16 cellular contexts compared by ENCODE assay signal in genomic region chr1:154478013-154478412, GRCh38. TPM values are rescaled to one million over a fixed set of nuclear protein-coding genes. Genes with fewer than 3 reads are reported as not detected.
"Had no signal": no experiment of that assay in that cellular context is flagged by ENCODE, and none has a peak within 500 bp of the region (broad histone marks: within the 10 kb centered on the region; RNA-seq: fewer than 3 reads in every experiment).

No MANE protein-coding gene starts in this region.

- H3K27ac ChIP-seq: breast epithelium, hepatocyte had no signal

- H3K36me3 ChIP-seq: breast epithelium had no signal

- H3K79me2 ChIP-seq: hepatocyte had no signal

- H3K9me3 ChIP-seq: breast epithelium had no signal

- H3K4me1 ChIP-seq: breast epithelium had no signal

- H2AFZ ChIP-seq: hepatocyte had no signal

- H3K4me2 ChIP-seq: hepatocyte had no signal

- H3K4me3 ChIP-seq: breast epithelium, hepatocyte had no signal

- ATAC-seq: activated T-helper 17 cell treated with anti-CD3 and anti-CD28 coated beads, Interleukin-2, amount 50 U/mL, for 72 hours; right cardiac atrium; stimulated activated memory B cell treated with anti-CD40 and anti-IgM and Interleukin-4, amounts not matched to agents 10 μg/mL and 1 μg/mL and 100 μg/mL, for 72 hours had no signal

- H3K4me3 Mint-ChIP-seq: activated CD4-positive, alpha-beta T cell treated with anti-CD3 and anti-CD28 coated beads, Interleukin-2, amount 10 ng/mL, durations not matched to agents 7 days and 5 days; endodermal cell; stimulated activated memory B cell treated with anti-CD40 and anti-IgM and Interleukin-4, amounts not matched to agents 10 μg/mL and 1 μg/mL and 100 μg/mL, for 72 hours; T-helper 1 cell treated with Interleukin-12 subunit alpha and Interleukin-12 subunit beta and Interleukin-4 antibody, amounts not matched to agents 30 μg/mL and 1 μg/mL, for 36 hours; type B pancreatic cell had no signal

- H3K27ac Mint-ChIP-seq: activated CD4-positive, alpha-beta T cell treated with anti-CD3 and anti-CD28 coated beads, Interleukin-2, amount 10 ng/mL, durations not matched to agents 7 days and 5 days; activated T-helper 17 cell treated with anti-CD3 and anti-CD28 coated beads, Interleukin-2, amount 50 U/mL, for 72 hours; endodermal cell; progenitor cell of endocrine pancreas; stimulated activated memory B cell treated with anti-CD40 and anti-IgM and Interleukin-4, amounts not matched to agents 10 μg/mL and 1 μg/mL and 100 μg/mL, for 72 hours; T-helper 1 cell treated with Interleukin-12 subunit alpha and Interleukin-12 subunit beta and Interleukin-4 antibody, amounts not matched to agents 30 μg/mL and 1 μg/mL, for 36 hours had no signal

- H3K36me3 Mint-ChIP-seq: stimulated activated memory B cell treated with anti-CD40 and anti-IgM and Interleukin-4, amounts not matched to agents 10 μg/mL and 1 μg/mL and 100 μg/mL, for 72 hours; type B pancreatic cell had no signal

- H3K27me3 Mint-ChIP-seq: activated T-helper 17 cell treated with anti-CD3 and anti-CD28 coated beads, Interleukin-2, amount 50 U/mL, for 72 hours; progenitor cell of endocrine pancreas; stimulated activated memory B cell treated with anti-CD40 and anti-IgM and Interleukin-4, amounts not matched to agents 10 μg/mL and 1 μg/mL and 100 μg/mL, for 72 hours; type B pancreatic cell had no signal

- DNase-seq: activated CD4-positive, CD25-positive, alpha-beta regulatory T cell; activated CD8-positive, alpha-beta memory T cell treated with anti-CD3 and anti-CD28 coated beads for 24 hours; anterior cingulate cortex; endodermal cell; erythroblast; right cardiac atrium; stimulated activated CD4-positive, alpha-beta T cell treated with anti-CD3 and anti-CD28 coated beads, Interleukin-1b, Interleukin-23, amount 100 ng/mL, for 48 hours had no signal

- H3K9me3 Mint-ChIP-seq: activated CD4-positive, alpha-beta T cell treated with anti-CD3 and anti-CD28 coated beads, Interleukin-2, amount 10 ng/mL, durations not matched to agents 7 days and 5 days; activated T-helper 17 cell treated with anti-CD3 and anti-CD28 coated beads, Interleukin-2, amount 50 U/mL, for 72 hours; endodermal cell; stimulated activated memory B cell treated with anti-CD40 and anti-IgM and Interleukin-4, amounts not matched to agents 10 μg/mL and 1 μg/mL and 100 μg/mL, for 72 hours; T-helper 1 cell treated with Interleukin-12 subunit alpha and Interleukin-12 subunit beta and Interleukin-4 antibody, amounts not matched to agents 30 μg/mL and 1 μg/mL, for 36 hours; type B pancreatic cell had no signal

- H3K27me3 ChIP-seq: breast epithelium, hepatocyte had no signal

RNA-seq across cellular contexts. Expression of gene TDRD10, which starts 24.0 kb away (rescaled TPM):
- total RNA-seq: activated CD4-positive, alpha-beta T cell treated with anti-CD3 and anti-CD28 coated beads, Interleukin-2, amount 10 ng/mL, durations not matched to agents 7 days and 5 days; activated T-helper 17 cell treated with anti-CD3 and anti-CD28 coated beads, Interleukin-2, amount 50 U/mL, for 72 hours; endodermal cell; kidney epithelial cell; progenitor cell of endocrine pancreas had no signal
- polyA plus RNA-seq: hepatocyte had no signal

RNA-seq across cellular contexts. Expression of gene SHE, which starts 24.2 kb away (rescaled TPM):
- total RNA-seq: activated CD4-positive, alpha-beta T cell treated with anti-CD3 and anti-CD28 coated beads, Interleukin-2, amount 10 ng/mL, durations not matched to agents 7 days and 5 days; progenitor cell of endocrine pancreas had no signal
- polyA plus RNA-seq: hepatocyte had no signal
